ENCODE assay signal across 6 cellular contexts in genomic region chr18:78649421-78649820, GRCh38.
"Had no signal": no experiment of that assay in that cellular context is flagged by ENCODE, and none has a peak within 500 bp of the region (broad histone marks: within the 10 kb centered on the region; RNA-seq: fewer than 3 reads in every experiment).

No MANE protein-coding gene starts in this region.

- H2AFZ ChIP-seq: GM23338 had no signal

- H3K27ac Mint-ChIP-seq: GM23338, H9, HFFc6 had no signal

- ATAC-seq: GM23338, K562 had no signal

- H3K4me3 Mint-ChIP-seq: GM23338, H9, HFFc6 had no signal

- H3K4me3 ChIP-seq: GM23338, K562 had no signal

- DNase-seq: H9, HCEC 1CT, HFFc6, IMR-90 had no signal

- H3K4me2 ChIP-seq: GM23338 had no signal

- H3K4me1 Mint-ChIP-seq: GM23338, H9 had no signal
